Comparison of ENCODE assay signal across 27 cellular contexts in genomic region chr2:100844514-100844913, GRCh38.
"Had no signal": no experiment of that assay in that cellular context is flagged by ENCODE, and none has a peak within 500 bp of the region (broad histone marks: within the 10 kb centered on the region; RNA-seq: fewer than 3 reads in every experiment).

No MANE protein-coding gene starts in this region.

- H3K27me3 Mint-ChIP-seq: activated CD8-positive, alpha-beta T cell treated with anti-CD3 and anti-CD28 coated beads for 36 hours; activated naive CD4-positive, alpha-beta T cell treated with anti-CD3 and anti-CD28 coated beads, Interleukin-2, amount 50 U/mL, for 24 hours had no signal

- H3K4me1 Mint-ChIP-seq: activated naive CD4-positive, alpha-beta T cell treated with anti-CD3 and anti-CD28 coated beads, Interleukin-2, amount 50 U/mL, for 24 hours; WTC11 had no signal

- H3K4me1 ChIP-seq: breast epithelium, SJCRH30 had no signal

- H3K36me3 Mint-ChIP-seq: WTC11 had no signal

- H3K4me3 ChIP-seq: breast epithelium, SJCRH30 had no signal

- H3K27ac ChIP-seq: breast epithelium, SJCRH30 had no signal

- H3K4me3 Mint-ChIP-seq: activated CD8-positive, alpha-beta T cell treated with anti-CD3 and anti-CD28 coated beads for 36 hours; activated naive CD4-positive, alpha-beta T cell treated with anti-CD3 and anti-CD28 coated beads, Interleukin-2, amount 50 U/mL, for 24 hours; activated T-cell treated with anti-CD3 and anti-CD28 coated beads, Interleukin-2, amount 50 U/mL, for 72 hours; T-helper 1 cell treated with Interleukin-12 subunit alpha and Interleukin-12 subunit beta and Interleukin-4 antibody, amounts not matched to agents 30 μg/mL and 1 μg/mL, for 36 hours; WTC11 had no signal

- H3K9me3 Mint-ChIP-seq: activated CD8-positive, alpha-beta T cell treated with anti-CD3 and anti-CD28 coated beads for 36 hours; activated naive CD4-positive, alpha-beta T cell treated with anti-CD3 and anti-CD28 coated beads, Interleukin-2, amount 50 U/mL, for 24 hours; activated T-cell treated with anti-CD3 and anti-CD28 coated beads, Interleukin-2, amount 50 U/mL, for 72 hours; T-helper 1 cell treated with Interleukin-12 subunit alpha and Interleukin-12 subunit beta and Interleukin-4 antibody, amounts not matched to agents 30 μg/mL and 1 μg/mL, for 36 hours had no signal

- H3K9me3 ChIP-seq: breast epithelium, SJCRH30 had no signal

- H3K36me3 ChIP-seq: breast epithelium, SJCRH30 had no signal

- ATAC-seq: activated CD8-positive, alpha-beta T cell treated with anti-CD3 and anti-CD28 coated beads for 36 hours; WTC11 had no signal

- DNase-seq: activated CD4-positive, CD25-positive, alpha-beta regulatory T cell treated with anti-CD3 and anti-CD28 coated beads, Interleukin-2, amount 50 U/mL, for 72 hours; activated CD8-positive, alpha-beta memory T cell treated with anti-CD3 and anti-CD28 coated beads, Interleukin-2, amount 50 U/mL, for 4 hours; activated CD8-positive, alpha-beta T cell treated with anti-CD3 and anti-CD28 coated beads for 36 hours; activated effector memory CD4-positive, alpha-beta T cell treated with Interleukin-2 at 50 U/mL for 16 hours; activated naive CD4-positive, alpha-beta T cell; activated T-cell treated with anti-CD3 and anti-CD28 coated beads, Interleukin-2, amount 50 U/mL, for 72 hours; aorta; caudate nucleus; KG1; MV-4-11; NCI-H1092 treated with DMSO at 0.1 percent for 48 hours; NCI-H1417 treated with DMSO at 0.1 percent for 48 hours; NCI-H1694; NCI-H2029; NCI-H2107; NCI-H2171 treated with DMSO at 0.1 percent for 48 hours; NCI-H226; NCI-H526 treated with DMSO at 0.1 percent for 48 hours; NCI-H82; NK-92 treated with Interleukin-12 subunit alpha and Interleukin-12 subunit beta, amount 100 ng/mL, for 24 hours; OCI-M1; RPMI8226; SJCRH30 had no signal

- H3K27me3 ChIP-seq: breast epithelium had no signal

- H3K27ac Mint-ChIP-seq: activated CD8-positive, alpha-beta T cell treated with anti-CD3 and anti-CD28 coated beads for 36 hours; activated naive CD4-positive, alpha-beta T cell treated with anti-CD3 and anti-CD28 coated beads, Interleukin-2, amount 50 U/mL, for 24 hours; activated T-cell treated with anti-CD3 and anti-CD28 coated beads, Interleukin-2, amount 50 U/mL, for 72 hours; T-helper 1 cell treated with Interleukin-12 subunit alpha and Interleukin-12 subunit beta and Interleukin-4 antibody, amounts not matched to agents 30 μg/mL and 1 μg/mL, for 36 hours; WTC11 had no signal
